In the genomic region with DNA sequence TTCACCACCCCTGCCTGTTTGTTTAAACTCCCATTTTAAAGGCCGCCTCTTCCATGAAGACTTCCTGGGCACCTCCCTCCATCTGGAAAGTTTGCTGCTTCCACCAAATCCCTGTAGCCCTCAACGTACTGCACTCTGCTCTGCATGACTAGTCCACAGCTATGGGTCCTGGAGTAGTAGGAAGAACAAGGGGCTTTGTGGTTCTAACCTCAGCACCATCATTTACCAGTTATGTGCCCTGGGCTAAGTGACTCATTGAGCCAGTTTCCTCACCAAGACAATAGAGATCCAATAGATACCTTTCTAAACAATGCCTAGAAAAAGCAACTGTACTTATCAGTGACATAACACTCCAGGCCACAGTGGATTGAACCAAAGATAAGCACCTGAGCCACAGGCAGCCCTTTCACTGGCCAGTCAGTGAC, we compare ENCODE assay signal across 8 cellular contexts. TPM values are rescaled to one million over a fixed set of nuclear protein-coding genes. Genes with fewer than 3 reads are reported as not detected.
DNase-seq lines count a peak whose midpoint lies in the region; ATAC-seq and TF ChIP-seq lines count a peak whose summit lies in the region.

No MANE protein-coding gene starts in this region.

- peaks cover 0 to 28% (median 10%) of the 10 kb centered on the region in 45 donors for H3K27me3 ChIP-seq in dorsolateral prefrontal cortex

- ATAC-seq in GM19351 (IDR thresholded peaks at IDR 0.05; ENCODE audit: unreplicated experiment): no peak

- peak; percentile 98 for DNase-seq in ACHN
- DNase-seq in HT-29 (ENCODE audit: low spot score): peak; percentile 15
- DNase-seq in activated T-helper 2 cell treated with anti-CD3 and anti-CD28 coated beads, Interferon-gamma antibody, Interleukin-2, Interleukin-4, amounts not matched to agents 10 μg/mL and 5 μg/mL and 100 μg/mL, durations not matched to agents 14 hours and 24 hours and 36 hours (ENCODE audit: low spot score): peak; percentile 18
- peak; percentile 68 to 79 (median 72) for DNase-seq in immature natural killer cell
- no peak for DNase-seq in dorsolateral prefrontal cortex
- no peak for DNase-seq in NCI-H2227 (lab: John Stamatoyannopoulos, UW; ENCODE audit: unreplicated experiment)
- DNase-seq in glutamatergic neuron: no peak

- peaks cover 52% of the 10 kb centered on the region for H3K4me1 Mint-ChIP-seq in activated T-helper 2 cell treated with anti-CD3 and anti-CD28 coated beads, Interferon-gamma antibody, Interleukin-2, Interleukin-4, amounts not matched to agents 10 μg/mL and 5 μg/mL and 100 μg/mL, durations not matched to agents 14 hours and 24 hours and 36 hours (ENCODE audit: low read depth)
- H3K4me1 Mint-ChIP-seq in immature natural killer cell (peaks cover 84 to 89% of the 10 kb centered on the region in 2 donors), glutamatergic neuron (ENCODE audit: low read depth, unreplicated experiment) (peaks cover 6% of the 10 kb centered on the region)

- no peak overlapping the region for H3K27ac ChIP-seq in dorsolateral prefrontal cortex

- in situ Hi-C loops in ACHN (cut with HindIII; ENCODE audit: low pct_ligation_motif_present, low pct_unique_long_range_greater_than_20kb, low sequenced_read_pairs): no loop called here

- peaks cover 21% of the 10 kb centered on the region for H3K27me3 Mint-ChIP-seq in activated T-helper 2 cell treated with anti-CD3 and anti-CD28 coated beads, Interferon-gamma antibody, Interleukin-2, Interleukin-4, amounts not matched to agents 10 μg/mL and 5 μg/mL and 100 μg/mL, durations not matched to agents 14 hours and 24 hours and 36 hours (ENCODE audit: low read depth)
- H3K27me3 Mint-ChIP-seq in immature natural killer cell (ENCODE audit: low read depth in 3 of 3) (peaks cover 18 to 30% (median 29%) of the 10 kb centered on the region in 3 donors), glutamatergic neuron (ENCODE audit: unreplicated experiment) (peaks cover 4% of the 10 kb centered on the region)

- H3K27ac Mint-ChIP-seq in activated T-helper 2 cell treated with anti-CD3 and anti-CD28 coated beads, Interferon-gamma antibody, Interleukin-2, Interleukin-4, amounts not matched to agents 10 μg/mL and 5 μg/mL and 100 μg/mL, durations not matched to agents 14 hours and 24 hours and 36 hours: peak overlapping the region; percentile 58
- H3K27ac Mint-ChIP-seq in immature natural killer cell (peak overlapping the region; percentile 94 to 99 (median 97)), glutamatergic neuron (ENCODE audit: unreplicated experiment) (no peak overlapping the region)

- intact Hi-C loops in activated T-helper 2 cell treated with anti-CD3 and anti-CD28 coated beads, Interferon-gamma antibody, Interleukin-2, Interleukin-4, amounts not matched to agents 10 μg/mL and 5 μg/mL and 100 μg/mL, durations not matched to agents 14 hours and 24 hours and 36 hours (cut with micrococcal nuclease): no loop called here
- intact Hi-C loops in dorsolateral prefrontal cortex (cut with DNase I): no loop called here

- no peaks in the 10 kb centered on the region for H3K9me3 Mint-ChIP-seq in activated T-helper 2 cell treated with anti-CD3 and anti-CD28 coated beads, Interferon-gamma antibody, Interleukin-2, Interleukin-4, amounts not matched to agents 10 μg/mL and 5 μg/mL and 100 μg/mL, durations not matched to agents 14 hours and 24 hours and 36 hours
- H3K9me3 Mint-ChIP-seq in immature natural killer cell (no peaks in the 10 kb centered on the region), glutamatergic neuron (ENCODE audit: unreplicated experiment) (peaks cover 3% of the 10 kb centered on the region)

- TF ChIP-seq CTCF in dorsolateral prefrontal cortex (IDR thresholded peaks at IDR 0.05 in 54 of 56, conservative IDR thresholded peaks at IDR 0.05 in 2 of 56; ENCODE audit: low read depth in 1 of 56, partially characterized antibody in 56 of 56) (no peak), glutamatergic neuron (IDR thresholded peaks at IDR 0.05; ENCODE audit: partially characterized antibody, unreplicated experiment) (no peak)

- no peaks in the 10 kb centered on the region for H3K36me3 Mint-ChIP-seq in activated T-helper 2 cell treated with anti-CD3 and anti-CD28 coated beads, Interferon-gamma antibody, Interleukin-2, Interleukin-4, amounts not matched to agents 10 μg/mL and 5 μg/mL and 100 μg/mL, durations not matched to agents 14 hours and 24 hours and 36 hours (ENCODE audit: low read depth)
- H3K36me3 Mint-ChIP-seq in immature natural killer cell (peaks cover 0 to 9% (median 7%) of the 10 kb centered on the region in 3 donors), glutamatergic neuron (ENCODE audit: unreplicated experiment) (no peaks in the 10 kb centered on the region)

- H3K4me3 Mint-ChIP-seq in activated T-helper 2 cell treated with anti-CD3 and anti-CD28 coated beads, Interferon-gamma antibody, Interleukin-2, Interleukin-4, amounts not matched to agents 10 μg/mL and 5 μg/mL and 100 μg/mL, durations not matched to agents 14 hours and 24 hours and 36 hours (ENCODE audit: low read depth): peak overlapping the region; percentile 31
- H3K4me3 Mint-ChIP-seq in immature natural killer cell (peak overlapping the region; percentile 78 to 83 (median 80)), glutamatergic neuron (ENCODE audit: unreplicated experiment) (no peak overlapping the region)

- H3K4me3 ChIP-seq in dorsolateral prefrontal cortex: no peak overlapping the region

RNA-seq across cellular contexts. Expression of gene LTBP2, which starts 8.5 kb away (rescaled TPM):
- total RNA-seq in HT-29 (2014; rRNA removed; shearing (Covaris generic)): 0.31 and 2.6 TPM in 2 replicates
- 0.07 and 0.23 TPM in 2 replicates for total RNA-seq in activated T-helper 2 cell treated with anti-CD3 and anti-CD28 coated beads, Interferon-gamma antibody, Interleukin-2, Interleukin-4, amounts not matched to agents 10 μg/mL and 5 μg/mL and 100 μg/mL, durations not matched to agents 14 hours and 24 hours and 36 hours
- under 1 TPM; 0.29 to 0.66 (median 0.30) TPM for polyA plus RNA-seq in immature natural killer cell
- total RNA-seq in dorsolateral prefrontal cortex: 10 to 100 TPM in 2 of 120 experiments, 1 to 10 TPM in 112, under 1 TPM in 6; 0.43 to 16.5 (median 2.3) TPM
- total RNA-seq in glutamatergic neuron (ENCODE audit: unreplicated experiment): 1.2 TPM

Comparison
In these comparisons a context has a peak if more than half of its experiments do, and no peak if none do; other contexts are left out.
1. DNase-seq: peak in ACHN (single experiment), HT-29 (single experiment), activated T-helper 2 cell treated with anti-CD3 and anti-CD28 coated beads, Interferon-gamma antibody, Interleukin-2, Interleukin-4, amounts not matched to agents 10 μg/mL and 5 μg/mL and 100 μg/mL, durations not matched to agents 14 hours and 24 hours and 36 hours (single experiment) and immature natural killer cell (3 of 3); none in dorsolateral prefrontal cortex (0 of 10), NCI-H2227 (single experiment) and glutamatergic neuron (single experiment).